ENCODE assay signal across 30 cellular contexts in the genomic region with DNA sequence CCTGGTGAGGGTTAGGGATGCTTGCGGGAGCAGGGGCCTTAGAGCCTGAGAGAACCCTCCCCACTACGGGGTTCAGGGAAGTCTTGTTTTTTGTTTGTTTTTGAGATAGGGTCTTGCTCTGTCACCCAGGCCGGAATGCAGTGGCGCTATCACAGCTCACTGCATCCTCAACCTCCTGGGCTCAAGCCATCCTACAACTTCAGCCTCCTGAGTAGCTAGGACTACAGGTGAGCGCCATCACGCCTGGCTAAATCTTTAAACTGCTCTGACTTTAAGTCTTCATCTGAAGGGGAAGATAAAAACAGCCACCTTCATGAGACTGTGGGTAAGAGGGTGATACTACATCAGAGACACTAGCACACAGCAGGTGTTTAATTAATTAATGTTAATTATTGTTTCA. TPM values are rescaled to one million over a fixed set of nuclear protein-coding genes. Genes with fewer than 3 reads are reported as not detected.
"Had no signal": no experiment of that assay in that cellular context is flagged by ENCODE, and none has a peak within 500 bp of the region (broad histone marks: within the 10 kb centered on the region; RNA-seq: fewer than 3 reads in every experiment).

No MANE protein-coding gene starts in this region.

- H3K9me3 Mint-ChIP-seq: immature natural killer cell; naive thymus-derived CD8-positive, alpha-beta T cell; nephron; neural crest cell; stimulated activated naive B cell treated with anti-CD40 and anti-IgM and Interleukin-4, amounts not matched to agents 10 μg/mL and 1 μg/mL and 100 μg/mL, for 72 hours had no signal

- H3K4me3 Mint-ChIP-seq: immature natural killer cell; naive thymus-derived CD8-positive, alpha-beta T cell; nephron; neural crest cell; stimulated activated naive B cell treated with anti-CD40 and anti-IgM and Interleukin-4, amounts not matched to agents 10 μg/mL and 1 μg/mL and 100 μg/mL, for 72 hours had no signal

- H3K4me1 Mint-ChIP-seq: immature natural killer cell; naive thymus-derived CD8-positive, alpha-beta T cell; nephron; neural crest cell had no signal

- DNase-seq: hypothalamus; immature natural killer cell; kidney; left colon; left lung; lower lobe of right lung; mammary epithelial cell; mesenchymal stem cell; naive thymus-derived CD8-positive, alpha-beta T cell; nucleus accumbens; psoas muscle; right lobe of liver; stimulated activated CD4-positive, alpha-beta T cell treated with anti-CD3 and anti-CD28 coated beads, Interleukin-1b, Interleukin-23, amount 100 ng/mL, for 48 hours; stimulated activated CD4-positive, alpha-beta T cell treated with anti-CD3 and anti-CD28 coated beads, Interleukin-2, amount 100 ng/mL, for 48 hours; stimulated activated CD4-positive, alpha-beta T cell treated with anti-CD3 and anti-CD28 coated beads, Interleukin-4, amount 100 ng/mL, for 4 hours; stimulated activated CD8-positive, alpha-beta memory T cell treated with anti-CD3 and anti-CD28 coated beads, Interleukin-4, amount 100 ng/mL, for 48 hours; stimulated activated naive B cell treated with anti-CD40 and anti-IgM and Interleukin-4, amounts not matched to agents 10 μg/mL and 1 μg/mL and 100 μg/mL, for 72 hours; stimulated activated naive CD8-positive, alpha-beta T cell treated with anti-CD3 and anti-CD28 coated beads, Interleukin-15, Interleukin-2, amounts not matched to agents 100 U/mL and 50 U/mL, for 24 hours; stomach; testis; thyroid gland; transverse colon; upper lobe of left lung had no signal

- H3K27ac Mint-ChIP-seq: nephron; stimulated activated naive B cell treated with anti-CD40 and anti-IgM and Interleukin-4, amounts not matched to agents 10 μg/mL and 1 μg/mL and 100 μg/mL, for 72 hours had no signal

- FAIRE-seq: islet of Langerhans, kidney, pancreas had no signal

- ATAC-seq: left colon; left lung; lower lobe of right lung; naive thymus-derived CD8-positive, alpha-beta T cell; pancreas; psoas muscle; stimulated activated naive B cell treated with anti-CD40 and anti-IgM and Interleukin-4, amounts not matched to agents 10 μg/mL and 1 μg/mL and 100 μg/mL, for 72 hours; stimulated activated naive CD8-positive, alpha-beta T cell treated with anti-CD3 and anti-CD28 coated beads, Interleukin-15, Interleukin-2, amounts not matched to agents 100 U/mL and 50 U/mL, for 24 hours had no signal

- H3K27me3 Mint-ChIP-seq: naive thymus-derived CD8-positive, alpha-beta T cell; stimulated activated naive B cell treated with anti-CD40 and anti-IgM and Interleukin-4, amounts not matched to agents 10 μg/mL and 1 μg/mL and 100 μg/mL, for 72 hours had no signal

RNA-seq across cellular contexts. Expression of a gene that starts 28.5 kb away (rescaled TPM):
- total RNA-seq: kidney; left colon; mammary epithelial cell; naive thymus-derived CD8-positive, alpha-beta T cell; neural crest cell; osteoblast; psoas muscle; skeletal muscle tissue; smooth muscle cell; transverse colon had no signal
